ENCODE assay signal across 8 cellular contexts in genomic region chr1:113811353-113811887, GRCh38. TPM values are rescaled to one million over a fixed set of nuclear protein-coding genes. Genes with fewer than 3 reads are reported as not detected.
DNase-seq lines count a peak whose midpoint lies in the region; ATAC-seq and TF ChIP-seq lines count a peak whose summit lies in the region.

No MANE protein-coding gene starts in this region.

- H3K9me3 Mint-ChIP-seq in GM23338: no peaks in the 10 kb centered on the region

- no peak overlapping the region for H4K12ac ChIP-seq in trophoblast cell (ENCODE audit: low read depth, low read length)

- H3K36me3 ChIP-seq in GM23338 (ENCODE audit: insufficient read depth) (no peaks in the 10 kb centered on the region), heart right ventricle (peaks cover 0 to 2% (median 0%) of the 10 kb centered on the region in 9 donors), trophoblast cell (ENCODE audit: control insufficient read depth in 1 of 2, insufficient read depth in 2 of 2, low read length in 2 of 2) (no peaks in the 10 kb centered on the region)

- peaks cover 52% of the 10 kb centered on the region for H3K79me2 ChIP-seq in GM23338 (replicated peaks; ENCODE audit: insufficient read depth)
- H3K79me2 ChIP-seq in trophoblast cell (ENCODE audit: control insufficient read depth, insufficient read depth, low read length, poor library complexity): peaks cover 7% of the 10 kb centered on the region

- peak overlapping the region; percentile 1 for H3K14ac ChIP-seq in trophoblast cell (ENCODE audit: low read length)

- peak; percentile 31 for DNase-seq in GDM1 (lab: John Stamatoyannopoulos, UW)
- peak; percentile 57 for DNase-seq in GM23338 (ENCODE audit: low spot score)
- peak; percentile 39 for DNase-seq in NCI-H2171 (lab: John Stamatoyannopoulos, UW)
- DNase-seq in activated naive CD4-positive, alpha-beta T cell treated with anti-CD3 and anti-CD28 coated beads, Interleukin-2, amount 50 U/mL, for 16 hours: peak; percentile 22
- DNase-seq in heart right ventricle: peak in 1 of 2 donors; percentile 45
- DNase-seq in trophoblast cell: peak in 1 of 2 donors; percentile 73
- DNase-seq in islet precursor cell: no peak
- no peak for DNase-seq in cerebellar nuclear complex (lab: John Stamatoyannopoulos, UW)

- H2BK12ac ChIP-seq in trophoblast cell (ENCODE audit: low read length): no peak overlapping the region

- no peaks in the 10 kb centered on the region for H3K27me3 ChIP-seq in GM23338 (ENCODE audit: insufficient read depth)
- no peaks in the 10 kb centered on the region for H3K27me3 ChIP-seq in heart right ventricle
- no peaks in the 10 kb centered on the region for H3K27me3 ChIP-seq in trophoblast cell (ENCODE audit: insufficient read depth, low read length)

- H2BK120ac ChIP-seq in trophoblast cell (ENCODE audit: insufficient read depth, low read length, poor library complexity): no peak overlapping the region

- peak overlapping the region; percentile 83 for H3K4me2 ChIP-seq in GM23338
- peak overlapping the region; percentile 82 for H3K4me2 ChIP-seq in trophoblast cell (ENCODE audit: low read length)

- H3K4me1 Mint-ChIP-seq in GM23338: peaks cover 13% of the 10 kb centered on the region

- H3K4me1 ChIP-seq in GM23338 (ENCODE audit: insufficient read depth): peaks cover 11% of the 10 kb centered on the region; the same call in 1 of the 2 replicates
- H3K4me1 ChIP-seq in heart right ventricle: peaks cover 0 to 34% (median 25%) of the 10 kb centered on the region in 9 donors
- H3K4me1 ChIP-seq in trophoblast cell (ENCODE audit: control insufficient read depth in 1 of 2, insufficient read depth in 2 of 2, low read length in 2 of 2): no peaks in the 10 kb centered on the region

- no peak overlapping the region for H3K18ac ChIP-seq in trophoblast cell (ENCODE audit: low read length)

- H2AFZ ChIP-seq in GM23338 (peak overlapping the region; percentile 66), trophoblast cell (ENCODE audit: insufficient read depth, low read length, poor library complexity) (peak overlapping the region; percentile 67)

- peak overlapping the region; percentile 10 for H4K91ac ChIP-seq in trophoblast cell (ENCODE audit: low read depth, low read length)

- peak overlapping the region; percentile 72 for H3K4me3 ChIP-seq in GM23338
- peak overlapping the region; percentile 76 to 98 (median 91) for H3K4me3 ChIP-seq in heart right ventricle
- peak overlapping the region; percentile 98 for H3K4me3 ChIP-seq in trophoblast cell (ENCODE audit: low read depth, low read length)

- H3K9me3 ChIP-seq in heart right ventricle (no peaks in the 10 kb centered on the region), trophoblast cell (ENCODE audit: insufficient read depth, low read depth, low read length) (no peaks in the 10 kb centered on the region)

- no peaks in the 10 kb centered on the region for H3K9me2 ChIP-seq in GM23338 (ENCODE audit: insufficient read depth)

- ATAC-seq in GM23338 (peak; percentile 33), heart right ventricle (peak in 4 of 8 donors; percentile 20 to 39 (median 26))

- no peak overlapping the region for H3K23ac ChIP-seq in trophoblast cell (ENCODE audit: low read length)

- H4K20me1 ChIP-seq in GM23338 (replicated peaks; ENCODE audit: insufficient read depth): peaks cover 14% of the 10 kb centered on the region; the same call in 1 of the 2 replicates

- H3F3A ChIP-seq in GM23338 (replicated peaks; ENCODE audit: low read depth): no peaks in the 10 kb centered on the region

- H3K79me1 ChIP-seq in trophoblast cell (ENCODE audit: low read length): peaks cover 4% of the 10 kb centered on the region

- peak overlapping the region; percentile 98 for H3K4me3 Mint-ChIP-seq in GM23338

- H3K27ac ChIP-seq in GM23338 (ENCODE audit: low read depth) (peak overlapping the region; percentile 58; the same call in 1 of the 2 replicates), heart right ventricle (peak overlapping the region; percentile 77 to 97 (median 95)), trophoblast cell (ENCODE audit: low read depth, low read length) (no peak overlapping the region)

- peak overlapping the region; percentile 58 for H4K8ac ChIP-seq in trophoblast cell (ENCODE audit: low read depth, low read length)

- H3K9ac ChIP-seq in trophoblast cell (ENCODE audit: low read length): peak overlapping the region; percentile 75

- H3K4ac ChIP-seq in trophoblast cell (ENCODE audit: low read depth, low read length): peak overlapping the region; percentile 22

- H3K36me3 Mint-ChIP-seq in GM23338 (ENCODE audit: low read depth): peaks cover 5% of the 10 kb centered on the region; the same call in 2 of the 3 replicates

- H3K27me3 Mint-ChIP-seq in GM23338 (ENCODE audit: insufficient read depth, low read depth, poor library complexity): peaks cover 10% of the 10 kb centered on the region

- H2BK5ac ChIP-seq in trophoblast cell (ENCODE audit: low read depth, low read length, poor library complexity): no peak overlapping the region

- 0 to 1% methylated on average over 27 of the region's 27 CpGs for WGBS in heart right ventricle, 2 donors
- WGBS in trophoblast cell (ENCODE audit: extremely low coverage, insufficient coverage, insufficient read length): no CpG with 5 or more reads among the region's 27 CpGs

- TF ChIP-seq CTCF in GM23338 (conservative IDR thresholded peaks at IDR 0.05; ENCODE audit: low read depth in 2 of 2): no peak
- TF ChIP-seq CTCF in heart right ventricle (IDR thresholded peaks at IDR 0.05): no peak

- intact Hi-C loops in heart right ventricle (cut with DNase I): loop anchor here in 5 of 10 donors (5.0 to 10.0 kb wide), 2 partner anchors 54 to 57 kb away; partner anchors contain the start of gene PHTF1 (in 5 of the 5)

- H2AK5ac ChIP-seq in trophoblast cell (ENCODE audit: low read length): no peak overlapping the region

- H3K27ac Mint-ChIP-seq in GM23338: peak overlapping the region; percentile 81

TF ChIP-seq in GM23338, 12 proteins besides CTCF, POLR2A, EP300 and RAD21 (continues in another document):
- no peak for TF ChIP-seq EZH2 (IDR thresholded peaks at IDR 0.05; ENCODE audit: low read depth, unreplicated experiment)

RNA-seq across cellular contexts. Expression of gene RSBN1, which starts 0.9 kb away (rescaled TPM):
- total RNA-seq in GM23338 (2014; rRNA removed; shearing (Covaris generic)): 15.4 and 29.9 TPM in 2 replicates
- polyA plus RNA-seq in GM23338 (2016; fragmentation: Nextera tagmentation; extraction: Ambion mirVana) (17.4 and 18.9 TPM in 2 replicates), heart right ventricle (1 to 10 TPM; 2.1 to 5.0 TPM)
- total RNA-seq in heart right ventricle: 10 to 100 TPM in 8 of 10 donors, 1 to 10 TPM in 2; 7.5 to 13.9 (median 11.8) TPM
- polyA plus RNA-seq in trophoblast cell (2013): 5.7 TPM in 2 replicates

RNA-seq across cellular contexts. Expression of gene PHTF1, which starts 52.1 kb away (rescaled TPM):
- total RNA-seq in GM23338 (2014; rRNA removed; shearing (Covaris generic)): 21.6 and 24.5 TPM in 2 replicates
- 18.7 and 19.1 TPM in 2 replicates for polyA plus RNA-seq in GM23338 (2016; fragmentation: Nextera tagmentation; extraction: Ambion mirVana)
- 10 to 100 TPM in 5 of 10 donors, 1 to 10 TPM in 5; 7.7 to 14.8 (median 10.0) TPM for total RNA-seq in heart right ventricle
- 1 to 10 TPM; 4.9 to 8.3 TPM for polyA plus RNA-seq in heart right ventricle
- 26.1 and 27.1 TPM in 2 replicates for polyA plus RNA-seq in trophoblast cell (2013)

Comparison
In these comparisons a context has a peak if more than half of its experiments do, and no peak if none do; other contexts are left out.
1. DNase-seq: peak in GDM1 (single experiment), GM23338 (single experiment), NCI-H2171 (single experiment) and activated naive CD4-positive, alpha-beta T cell treated with anti-CD3 and anti-CD28 coated beads, Interleukin-2, amount 50 U/mL, for 16 hours (single experiment); none in islet precursor cell (single experiment) and cerebellar nuclear complex (0 of 2).
2. Peak in every context shown above with its lines, with median percentiles within 50 percentile points of each other: H3K4me3 ChIP-seq.